Comparison of ENCODE assay signal across 8 cellular contexts in genomic region chr13:110712849-110713641, GRCh38. TPM values are rescaled to one million over a fixed set of nuclear protein-coding genes. Genes with fewer than 3 reads are reported as not detected.
DNase-seq lines count a peak whose midpoint lies in the region; ATAC-seq and TF ChIP-seq lines count a peak whose summit lies in the region.

No MANE protein-coding gene starts in this region.

- H3K27me3 ChIP-seq in BJ (ENCODE audit: control insufficient read depth, insufficient read depth, low read length): no peaks in the 10 kb centered on the region

- CTCF ChIA-PET in BJ (lab: Yijun Ruan, JAX): interaction anchor here (1.0 to 1.4 kb wide), 2 partner anchors 68 to 202 kb away, joined by 3 to 4 read pairs; no protein-coding TSS in a partner anchor

- no peaks in the 10 kb centered on the region for H3K36me3 ChIP-seq in BJ (ENCODE audit: control insufficient read depth, insufficient read depth, low read length)

- H3K4me3 ChIP-seq in BJ (ENCODE audit: low read depth, low read length): peak overlapping the region; percentile 92

- POLR2A ChIA-PET in BJ (lab: Charles Lee): interaction anchor here (0.6 kb wide), 3 partner anchors 73 to 392 kb away, joined by 3 read pairs; no protein-coding TSS in a partner anchor

- peak overlapping the region; percentile 100 for H3K27ac ChIP-seq in cingulate gyrus (ENCODE audit: low read depth, low read length)

- no peak for TF ChIP-seq CTCF in BJ (IDR thresholded peaks at IDR 0.05; ENCODE audit: insufficient read depth, low read depth, low read length)

- peak; percentile 98 for DNase-seq in BJ (ENCODE audit: low read depth)
- DNase-seq in GM19240 (ENCODE audit: insufficient read length, low spot score): peak; percentile 68
- DNase-seq in NCI-H524 (lab: John Stamatoyannopoulos, UW): peak; percentile 95 to 98
- peak; percentile 97 to 99 for DNase-seq in activated CD4-positive, alpha-beta T cell treated with anti-CD3 and anti-CD28 coated beads for 4 hours
- DNase-seq in kidney glomerular epithelial cell (lab: John Stamatoyannopoulos, UW): peak; percentile 97
- DNase-seq in stimulated activated CD4-positive, alpha-beta T cell treated with anti-CD3 and anti-CD28 coated beads, Interleukin-15, amount 100 ng/mL, for 48 hours (ENCODE audit: low read depth in 2 of 2): peak; percentile 98 to 99

- ATAC-seq in HG03457 (IDR thresholded peaks at IDR 0.05; ENCODE audit: unreplicated experiment): peak; percentile 50

RNA-seq across cellular contexts. Expression of gene ING1, which starts 0.5 kb away (rescaled TPM):
- 10.9 and 14.3 TPM in 2 replicates for polyA plus RNA-seq in BJ (2011; rRNA removed)
- 5.6 and 6.3 TPM in 2 replicates for polyA minus RNA-seq in BJ (2011; rRNA and poly(A)+ RNA removed)

RNA-seq across cellular contexts. Expression of gene CARS2, which starts 7.1 kb away (rescaled TPM):
- 61.3 and 76.8 TPM in 2 replicates for polyA plus RNA-seq in BJ (2011; rRNA removed)
- 22.8 and 26.4 TPM in 2 replicates for polyA minus RNA-seq in BJ (2011; rRNA and poly(A)+ RNA removed)

Comparison
In these comparisons a context has a peak if more than half of its experiments do, and no peak if none do; other contexts are left out.
1. Peak in every context shown above with its lines: DNase-seq, ATAC-seq, H3K4me3 ChIP-seq and H3K27ac ChIP-seq.